17 cellular contexts compared by ENCODE assay signal in genomic region chr2:207279520-207279919, GRCh38.
A peak's percentile ranks its signal among the peaks of the same experiment; 100 is the strongest.
DNase-seq lines count a peak whose midpoint lies in the region; ATAC-seq and TF ChIP-seq lines count a peak whose summit lies in the region.
"Had no signal": no experiment of that assay in that cellular context is flagged by ENCODE, and none has a peak within 500 bp of the region (broad histone marks: within the 10 kb centered on the region; RNA-seq: fewer than 3 reads in every experiment).

No MANE protein-coding gene starts in this region.

- DNase-seq in activated CD8-positive, alpha-beta memory T cell treated with anti-CD3 and anti-CD28 coated beads, Interleukin-2, amount 10 ng/mL, durations not matched to agents 7 days and 5 days, result no peak
- DNase-seq in activated CD8-positive, alpha-beta memory T cell treated with anti-CD3 and anti-CD28 coated beads, Interleukin-2, amount 50 U/mL, for 48 hours, result no peak
- peak in 1 of 2 donors; percentile 49 for DNase-seq in stimulated activated effector memory CD8-positive, alpha-beta T cell treated with anti-CD3 and anti-CD28 coated beads, Interleukin-12 subunit alpha, Interleukin-12 subunit beta, amount 100 ng/mL, for 72 hours (ENCODE audit: low spot score in 2 of 2)
- DNase-seq in BE2C (no peak), NCI-H128 (lab: John Stamatoyannopoulos, UW; ENCODE audit: unreplicated experiment) (no peak)
- DNase-seq: DMS153; EL; HFFc6; NCI-H1105 treated with DMSO at 0.1 percent for 48 hours; NCI-H187; NCI-H345; NK-92 treated with Interleukin-12 subunit alpha and Interleukin-12 subunit beta, amount 100 ng/mL, for 24 hours; SHP77 had no signal

- no peaks in the 10 kb centered on the region for H3K36me3 ChIP-seq in BE2C

- H3K36me3 Mint-ChIP-seq in activated CD8-positive, alpha-beta memory T cell treated with anti-CD3 and anti-CD28 coated beads, Interleukin-2, amount 10 ng/mL, durations not matched to agents 7 days and 5 days, result no peaks in the 10 kb centered on the region
- peaks cover 7% of the 10 kb centered on the region for H3K36me3 Mint-ChIP-seq in stimulated activated effector memory CD8-positive, alpha-beta T cell treated with anti-CD3 and anti-CD28 coated beads, Interleukin-12 subunit alpha, Interleukin-12 subunit beta, amount 100 ng/mL, for 72 hours
- H3K36me3 Mint-ChIP-seq: CD14-positive monocyte, IgD-negative memory B cell had no signal

- H3K4me1 Mint-ChIP-seq in activated CD8-positive, alpha-beta memory T cell treated with anti-CD3 and anti-CD28 coated beads, Interleukin-2, amount 10 ng/mL, durations not matched to agents 7 days and 5 days, result peaks cover 13% of the 10 kb centered on the region
- peaks cover 28% of the 10 kb centered on the region for H3K4me1 Mint-ChIP-seq in stimulated activated effector memory CD8-positive, alpha-beta T cell treated with anti-CD3 and anti-CD28 coated beads, Interleukin-12 subunit alpha, Interleukin-12 subunit beta, amount 100 ng/mL, for 72 hours

- H3K9me3 ChIP-seq in BE2C, result no peaks in the 10 kb centered on the region; the same call in 1 of the 2 replicates

- no peak overlapping the region for H3K4me3 ChIP-seq in BE2C (ENCODE audit: low read depth, low read length)

- CTCF ChIA-PET in activated CD8-positive, alpha-beta memory T cell treated with anti-CD3 and anti-CD28 coated beads, Interleukin-2, amount 10 ng/mL, durations not matched to agents 7 days and 5 days (lab: Charles Lee), result no interaction called here

- no peak overlapping the region for H3K4me3 Mint-ChIP-seq in activated CD8-positive, alpha-beta memory T cell treated with anti-CD3 and anti-CD28 coated beads, Interleukin-2, amount 10 ng/mL, durations not matched to agents 7 days and 5 days
- no peak overlapping the region for H3K4me3 Mint-ChIP-seq in stimulated activated effector memory CD8-positive, alpha-beta T cell treated with anti-CD3 and anti-CD28 coated beads, Interleukin-12 subunit alpha, Interleukin-12 subunit beta, amount 100 ng/mL, for 72 hours
- H3K4me3 Mint-ChIP-seq: CD14-positive monocyte, HFFc6, IgD-negative memory B cell had no signal

- peaks cover 25% of the 10 kb centered on the region for H3K4me1 ChIP-seq in BE2C

- no peaks in the 10 kb centered on the region; the same call in 1 of the 2 replicates for H3K27me3 ChIP-seq in BE2C

- no peak for TF ChIP-seq CTCF in BE2C (IDR thresholded peaks at IDR 0.05; ENCODE audit: low read depth, low read length)

- no peak overlapping the region for H3K27ac Mint-ChIP-seq in activated CD8-positive, alpha-beta memory T cell treated with anti-CD3 and anti-CD28 coated beads, Interleukin-2, amount 10 ng/mL, durations not matched to agents 7 days and 5 days
- peak overlapping the region; percentile 80 for H3K27ac Mint-ChIP-seq in stimulated activated effector memory CD8-positive, alpha-beta T cell treated with anti-CD3 and anti-CD28 coated beads, Interleukin-12 subunit alpha, Interleukin-12 subunit beta, amount 100 ng/mL, for 72 hours
- H3K27ac Mint-ChIP-seq: CD14-positive monocyte, HFFc6, IgD-negative memory B cell had no signal

- peak; percentile 42 for ATAC-seq in activated CD8-positive, alpha-beta memory T cell treated with anti-CD3 and anti-CD28 coated beads, Interleukin-2, amount 10 ng/mL, durations not matched to agents 7 days and 5 days
- peak; percentile 45 for ATAC-seq in GM18502 (IDR thresholded peaks at IDR 0.05; ENCODE audit: poor library complexity, unreplicated experiment)
- ATAC-seq in HG02870 (IDR thresholded peaks at IDR 0.05; ENCODE audit: unreplicated experiment), result peak; percentile 40
- ATAC-seq in stimulated activated effector memory CD8-positive, alpha-beta T cell treated with anti-CD3 and anti-CD28 coated beads, Interleukin-12 subunit alpha, Interleukin-12 subunit beta, amount 100 ng/mL, for 72 hours, result peak; percentile 93

- no peaks in the 10 kb centered on the region for H3K9me3 Mint-ChIP-seq in activated CD8-positive, alpha-beta memory T cell treated with anti-CD3 and anti-CD28 coated beads, Interleukin-2, amount 10 ng/mL, durations not matched to agents 7 days and 5 days (ENCODE audit: low read depth)
- H3K9me3 Mint-ChIP-seq in stimulated activated effector memory CD8-positive, alpha-beta T cell treated with anti-CD3 and anti-CD28 coated beads, Interleukin-12 subunit alpha, Interleukin-12 subunit beta, amount 100 ng/mL, for 72 hours, result no peaks in the 10 kb centered on the region
- H3K9me3 Mint-ChIP-seq: CD14-positive monocyte, HFFc6 had no signal

- peaks cover 3% of the 10 kb centered on the region for H3K27me3 Mint-ChIP-seq in activated CD8-positive, alpha-beta memory T cell treated with anti-CD3 and anti-CD28 coated beads, Interleukin-2, amount 10 ng/mL, durations not matched to agents 7 days and 5 days

Comparison
In these comparisons a context has a peak if more than half of its experiments do, and no peak if none do; other contexts are left out.
1. ATAC-seq: peak in every context shown above with its lines; median percentile 93 in stimulated activated effector memory CD8-positive, alpha-beta T cell treated with anti-CD3 and anti-CD28 coated beads, Interleukin-12 subunit alpha, Interleukin-12 subunit beta, amount 100 ng/mL, for 72 hours; 45 in GM18502; 42 in activated CD8-positive, alpha-beta memory T cell treated with anti-CD3 and anti-CD28 coated beads, Interleukin-2, amount 10 ng/mL, durations not matched to agents 7 days and 5 days; 40 in HG02870.